8 cellular contexts compared by ENCODE assay signal in genomic region chr4:82462415-82462831, GRCh38. TPM values are rescaled to one million over a fixed set of nuclear protein-coding genes. Genes with fewer than 3 reads are reported as not detected.
DNase-seq lines count a peak whose midpoint lies in the region; ATAC-seq and TF ChIP-seq lines count a peak whose summit lies in the region.

No MANE protein-coding gene starts in this region.

- no peak overlapping the region for H3K9ac ChIP-seq in NT2/D1 (ENCODE audit: insufficient read length, low read depth)

- H3K36me3 ChIP-seq in NT2/D1 (ENCODE audit: insufficient read depth, insufficient read length, low read length) = peaks cover 44% of the 10 kb centered on the region

- H3K36me3 Mint-ChIP-seq in natural killer cell = peaks cover 7% of the 10 kb centered on the region
- peaks cover 35% of the 10 kb centered on the region for H3K36me3 Mint-ChIP-seq in stimulated activated memory B cell treated with anti-CD40 and anti-IgM and Interleukin-4, amounts not matched to agents 10 μg/mL and 1 μg/mL and 100 μg/mL, for 72 hours

- DNase-seq in D341Med (ENCODE audit: low spot score) (peak; percentile 90), HT1080 (ENCODE audit: low read depth) (peak; percentile 71), NT2/D1 (ENCODE audit: low read depth, low spot score) (peak; percentile 52), natural killer cell (peak; percentile 75)
- DNase-seq in activated CD8-positive, alpha-beta memory T cell treated with anti-CD3 and anti-CD28 coated beads, Interleukin-2, amount 50 U/mL, for 4 hours = peak; percentile 84

- intact Hi-C loops in natural killer cell (cut with micrococcal nuclease) = loop anchor here (10.0 kb wide), 1 partner anchor 822 kb away; the partner anchor contains the start of gene COQ2

- no peaks in the 10 kb centered on the region for H3K9me3 Mint-ChIP-seq in natural killer cell
- no peaks in the 10 kb centered on the region for H3K9me3 Mint-ChIP-seq in stimulated activated memory B cell treated with anti-CD40 and anti-IgM and Interleukin-4, amounts not matched to agents 10 μg/mL and 1 μg/mL and 100 μg/mL, for 72 hours

- H3K4me3 ChIP-seq in NT2/D1 (ENCODE audit: insufficient read length, low read depth) = no peak overlapping the region

- ATAC-seq in GM21381 (IDR thresholded peaks at IDR 0.05; ENCODE audit: unreplicated experiment) (peak; percentile 77), esophagus mucosa (peak; percentile 85), natural killer cell (peak; percentile 90 to 100 (median 99))
- ATAC-seq in stimulated activated memory B cell treated with anti-CD40 and anti-IgM and Interleukin-4, amounts not matched to agents 10 μg/mL and 1 μg/mL and 100 μg/mL, for 72 hours = peak; percentile 85

- no peak overlapping the region for H3K4me3 Mint-ChIP-seq in natural killer cell
- H3K4me3 Mint-ChIP-seq in stimulated activated memory B cell treated with anti-CD40 and anti-IgM and Interleukin-4, amounts not matched to agents 10 μg/mL and 1 μg/mL and 100 μg/mL, for 72 hours = no peak overlapping the region

- H3K27me3 ChIP-seq in NT2/D1 (ENCODE audit: insufficient read depth, insufficient read length) = no peaks in the 10 kb centered on the region

- H3K27ac Mint-ChIP-seq in natural killer cell = no peak overlapping the region
- H3K27ac Mint-ChIP-seq in stimulated activated memory B cell treated with anti-CD40 and anti-IgM and Interleukin-4, amounts not matched to agents 10 μg/mL and 1 μg/mL and 100 μg/mL, for 72 hours = no peak overlapping the region

- peak; percentile 74 for TF ChIP-seq CTCF in natural killer cell (IDR thresholded peaks at IDR 0.05)

- H3K4me1 ChIP-seq in NT2/D1 (ENCODE audit: insufficient read depth, insufficient read length) = no peaks in the 10 kb centered on the region

- no peaks in the 10 kb centered on the region for H3K9me3 ChIP-seq in NT2/D1 (ENCODE audit: insufficient read depth, low read length)

- H3K4me1 Mint-ChIP-seq in natural killer cell = no peaks in the 10 kb centered on the region
- peaks cover 28% of the 10 kb centered on the region for H3K4me1 Mint-ChIP-seq in stimulated activated memory B cell treated with anti-CD40 and anti-IgM and Interleukin-4, amounts not matched to agents 10 μg/mL and 1 μg/mL and 100 μg/mL, for 72 hours

- no peaks in the 10 kb centered on the region for H3K27me3 Mint-ChIP-seq in natural killer cell (ENCODE audit: low read depth in 2 of 2)
- no peaks in the 10 kb centered on the region for H3K27me3 Mint-ChIP-seq in stimulated activated memory B cell treated with anti-CD40 and anti-IgM and Interleukin-4, amounts not matched to agents 10 μg/mL and 1 μg/mL and 100 μg/mL, for 72 hours

RNA-seq across cellular contexts. Expression of gene ENOPH1, which starts 32.0 kb away (rescaled TPM):
- total RNA-seq in HT1080 (2014; rRNA removed; shearing (Covaris generic)) = 80.7 and 88.0 TPM in 2 replicates
- polyA plus RNA-seq in HT1080 (2015; cell fraction: cytosol; rRNA removed) = 65.9 and 73.1 TPM in 2 replicates
- polyA plus RNA-seq in HT1080 (2015; cell fraction: nucleus; rRNA removed) = 34.1 and 36.7 TPM in 2 replicates
- total RNA-seq in esophagus mucosa (22.4 TPM), natural killer cell (10 to 100 TPM; 21.0 to 26.1 (median 25.0) TPM)

RNA-seq across cellular contexts. Expression of gene HNRNPDL, which starts 32.2 kb away (rescaled TPM):
- total RNA-seq in HT1080 (2014; rRNA removed; shearing (Covaris generic)) = 288 and 338 TPM in 2 replicates
- polyA plus RNA-seq in HT1080 (2015; cell fraction: cytosol; rRNA removed) = 316 and 339 TPM in 2 replicates
- 696 and 707 TPM in 2 replicates for polyA plus RNA-seq in HT1080 (2015; cell fraction: nucleus; rRNA removed)
- total RNA-seq in esophagus mucosa = 111 TPM
- 100 to 1,000 TPM; 328 to 423 (median 371) TPM for total RNA-seq in natural killer cell
